Comparison of ENCODE assay signal across 1 cellular context in the genomic region with DNA sequence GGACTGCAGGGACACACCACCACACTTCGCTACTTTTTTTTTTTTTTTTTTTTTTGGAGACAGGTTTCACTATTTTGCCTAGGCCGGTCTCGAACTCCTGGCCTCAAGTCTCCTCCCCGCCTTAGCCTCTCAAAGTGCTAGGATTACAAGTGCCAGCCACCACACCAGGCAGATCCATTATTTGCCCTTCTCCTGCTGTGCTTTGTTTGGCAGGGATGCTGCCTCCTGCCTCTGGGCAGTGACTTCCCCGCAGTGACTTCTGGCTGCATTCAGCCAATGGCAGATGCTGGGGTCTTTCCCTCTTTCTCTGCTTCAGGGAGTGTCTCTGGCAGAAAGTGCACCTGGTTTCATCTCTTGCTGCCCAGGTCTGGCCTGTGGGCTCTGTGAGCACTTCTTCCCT.
TF ChIP-seq lines count a peak whose summit lies in the region.

No MANE protein-coding gene starts in this region.

TF ChIP-seq in GM23338, 12 proteins besides CTCF, POLR2A, EP300 and RAD21:
- TF ChIP-seq JUNB (IDR thresholded peaks at IDR 0.05; ENCODE audit: unreplicated experiment) (no peak), STAT1 (IDR thresholded peaks at IDR 0.05; ENCODE audit: unreplicated experiment) (no peak), ZNF114 (CRISPR knock-in tag; IDR thresholded peaks at IDR 0.05) (no peak), ZNF331 (CRISPR knock-in tag; IDR thresholded peaks at IDR 0.05; ENCODE audit: low read depth) (no peak), EZH2phosphoT487 (IDR thresholded peaks at IDR 0.05; ENCODE audit: unreplicated experiment) (no peak), EZH2 (IDR thresholded peaks at IDR 0.05; ENCODE audit: low read depth, unreplicated experiment) (no peak), CREB1 (CRISPR knock-in tag; IDR thresholded peaks at IDR 0.05; ENCODE audit: low read depth) (no peak), POLR2AphosphoS5 (IDR thresholded peaks at IDR 0.05; ENCODE audit: low read depth) (no peak), NANOG (IDR thresholded peaks at IDR 0.05; ENCODE audit: borderline replicate concordance) (no peak)
- TF ChIP-seq, protein P1, sequence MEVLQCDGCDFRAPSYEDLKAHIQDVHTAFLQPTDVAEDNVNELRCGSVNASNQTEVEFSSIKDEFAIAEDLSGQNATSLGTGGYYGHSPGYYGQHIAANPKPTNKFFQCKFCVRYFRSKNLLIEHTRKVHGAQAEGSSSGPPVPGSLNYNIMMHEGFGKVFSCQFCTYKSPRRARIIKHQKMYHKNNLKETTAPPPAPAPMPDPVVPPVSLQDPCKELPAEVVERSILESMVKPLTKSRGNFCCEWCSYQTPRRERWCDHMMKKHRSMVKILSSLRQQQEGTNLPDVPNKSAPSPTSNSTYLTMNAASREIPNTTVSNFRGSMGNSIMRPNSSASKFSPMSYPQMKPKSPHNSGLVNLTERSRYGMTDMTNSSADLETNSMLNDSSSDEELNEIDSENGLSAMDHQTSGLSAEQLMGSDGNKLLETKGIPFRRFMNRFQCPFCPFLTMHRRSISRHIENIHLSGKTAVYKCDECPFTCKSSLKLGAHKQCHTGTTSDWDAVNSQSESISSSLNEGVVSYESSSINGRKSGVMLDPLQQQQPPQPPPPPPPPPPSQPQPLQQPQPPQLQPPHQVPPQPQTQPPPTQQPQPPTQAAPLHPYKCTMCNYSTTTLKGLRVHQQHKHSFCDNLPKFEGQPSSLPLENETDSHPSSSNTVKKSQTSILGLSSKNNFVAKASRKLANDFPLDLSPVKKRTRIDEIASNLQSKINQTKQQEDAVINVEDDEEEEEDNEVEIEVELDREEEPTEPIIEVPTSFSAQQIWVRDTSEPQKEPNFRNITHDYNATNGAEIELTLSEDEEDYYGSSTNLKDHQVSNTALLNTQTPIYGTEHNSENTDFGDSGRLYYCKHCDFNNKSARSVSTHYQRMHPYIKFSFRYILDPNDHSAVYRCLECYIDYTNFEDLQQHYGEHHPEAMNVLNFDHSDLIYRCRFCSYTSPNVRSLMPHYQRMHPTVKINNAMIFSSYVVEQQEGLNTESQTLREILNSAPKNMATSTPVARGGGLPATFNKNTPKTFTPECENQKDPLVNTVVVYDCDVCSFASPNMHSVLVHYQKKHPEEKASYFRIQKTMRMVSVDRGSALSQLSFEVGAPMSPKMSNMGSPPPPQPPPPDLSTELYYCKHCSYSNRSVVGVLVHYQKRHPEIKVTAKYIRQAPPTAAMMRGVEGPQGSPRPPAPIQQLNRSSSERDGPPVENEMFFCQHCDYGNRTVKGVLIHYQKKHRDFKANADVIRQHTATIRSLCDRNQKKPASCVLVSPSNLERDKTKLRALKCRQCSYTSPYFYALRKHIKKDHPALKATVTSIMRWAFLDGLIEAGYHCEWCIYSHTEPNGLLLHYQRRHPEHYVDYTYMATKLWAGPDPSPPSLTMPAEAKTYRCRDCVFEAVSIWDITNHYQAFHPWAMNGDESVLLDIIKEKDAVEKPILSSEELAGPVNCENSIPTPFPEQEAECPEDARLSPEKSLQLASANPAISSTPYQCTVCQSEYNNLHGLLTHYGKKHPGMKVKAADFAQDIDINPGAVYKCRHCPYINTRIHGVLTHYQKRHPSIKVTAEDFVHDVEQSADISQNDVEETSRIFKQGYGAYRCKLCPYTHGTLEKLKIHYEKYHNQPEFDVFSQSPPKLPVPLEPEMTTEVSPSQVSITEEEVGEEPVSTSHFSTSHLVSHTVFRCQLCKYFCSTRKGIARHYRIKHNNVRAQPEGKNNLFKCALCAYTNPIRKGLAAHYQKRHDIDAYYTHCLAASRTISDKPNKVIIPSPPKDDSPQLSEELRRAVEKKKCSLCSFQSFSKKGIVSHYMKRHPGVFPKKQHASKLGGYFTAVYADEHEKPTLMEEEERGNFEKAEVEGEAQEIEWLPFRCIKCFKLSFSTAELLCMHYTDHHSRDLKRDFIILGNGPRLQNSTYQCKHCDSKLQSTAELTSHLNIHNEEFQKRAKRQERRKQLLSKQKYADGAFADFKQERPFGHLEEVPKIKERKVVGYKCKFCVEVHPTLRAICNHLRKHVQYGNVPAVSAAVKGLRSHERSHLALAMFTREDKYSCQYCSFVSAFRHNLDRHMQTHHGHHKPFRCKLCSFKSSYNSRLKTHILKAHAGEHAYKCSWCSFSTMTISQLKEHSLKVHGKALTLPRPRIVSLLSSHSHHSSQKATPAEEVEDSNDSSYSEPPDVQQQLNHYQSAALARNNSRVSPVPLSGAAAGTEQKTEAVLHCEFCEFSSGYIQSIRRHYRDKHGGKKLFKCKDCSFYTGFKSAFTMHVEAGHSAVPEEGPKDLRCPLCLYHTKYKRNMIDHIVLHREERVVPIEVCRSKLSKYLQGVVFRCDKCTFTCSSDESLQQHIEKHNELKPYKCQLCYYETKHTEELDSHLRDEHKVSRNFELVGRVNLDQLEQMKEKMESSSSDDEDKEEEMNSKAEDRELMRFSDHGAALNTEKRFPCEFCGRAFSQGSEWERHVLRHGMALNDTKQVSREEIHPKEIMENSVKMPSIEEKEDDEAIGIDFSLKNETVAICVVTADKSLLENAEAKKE (CRISPR knock-in tag; IDR thresholded peaks at IDR 0.05): no peak
- TF ChIP-seq, protein P2, sequence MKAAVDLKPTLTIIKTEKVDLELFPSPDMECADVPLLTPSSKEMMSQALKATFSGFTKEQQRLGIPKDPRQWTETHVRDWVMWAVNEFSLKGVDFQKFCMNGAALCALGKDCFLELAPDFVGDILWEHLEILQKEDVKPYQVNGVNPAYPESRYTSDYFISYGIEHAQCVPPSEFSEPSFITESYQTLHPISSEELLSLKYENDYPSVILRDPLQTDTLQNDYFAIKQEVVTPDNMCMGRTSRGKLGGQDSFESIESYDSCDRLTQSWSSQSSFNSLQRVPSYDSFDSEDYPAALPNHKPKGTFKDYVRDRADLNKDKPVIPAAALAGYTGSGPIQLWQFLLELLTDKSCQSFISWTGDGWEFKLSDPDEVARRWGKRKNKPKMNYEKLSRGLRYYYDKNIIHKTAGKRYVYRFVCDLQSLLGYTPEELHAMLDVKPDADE (IDR thresholded peaks at IDR 0.05): no peak
- TF ChIP-seq, protein P3, sequence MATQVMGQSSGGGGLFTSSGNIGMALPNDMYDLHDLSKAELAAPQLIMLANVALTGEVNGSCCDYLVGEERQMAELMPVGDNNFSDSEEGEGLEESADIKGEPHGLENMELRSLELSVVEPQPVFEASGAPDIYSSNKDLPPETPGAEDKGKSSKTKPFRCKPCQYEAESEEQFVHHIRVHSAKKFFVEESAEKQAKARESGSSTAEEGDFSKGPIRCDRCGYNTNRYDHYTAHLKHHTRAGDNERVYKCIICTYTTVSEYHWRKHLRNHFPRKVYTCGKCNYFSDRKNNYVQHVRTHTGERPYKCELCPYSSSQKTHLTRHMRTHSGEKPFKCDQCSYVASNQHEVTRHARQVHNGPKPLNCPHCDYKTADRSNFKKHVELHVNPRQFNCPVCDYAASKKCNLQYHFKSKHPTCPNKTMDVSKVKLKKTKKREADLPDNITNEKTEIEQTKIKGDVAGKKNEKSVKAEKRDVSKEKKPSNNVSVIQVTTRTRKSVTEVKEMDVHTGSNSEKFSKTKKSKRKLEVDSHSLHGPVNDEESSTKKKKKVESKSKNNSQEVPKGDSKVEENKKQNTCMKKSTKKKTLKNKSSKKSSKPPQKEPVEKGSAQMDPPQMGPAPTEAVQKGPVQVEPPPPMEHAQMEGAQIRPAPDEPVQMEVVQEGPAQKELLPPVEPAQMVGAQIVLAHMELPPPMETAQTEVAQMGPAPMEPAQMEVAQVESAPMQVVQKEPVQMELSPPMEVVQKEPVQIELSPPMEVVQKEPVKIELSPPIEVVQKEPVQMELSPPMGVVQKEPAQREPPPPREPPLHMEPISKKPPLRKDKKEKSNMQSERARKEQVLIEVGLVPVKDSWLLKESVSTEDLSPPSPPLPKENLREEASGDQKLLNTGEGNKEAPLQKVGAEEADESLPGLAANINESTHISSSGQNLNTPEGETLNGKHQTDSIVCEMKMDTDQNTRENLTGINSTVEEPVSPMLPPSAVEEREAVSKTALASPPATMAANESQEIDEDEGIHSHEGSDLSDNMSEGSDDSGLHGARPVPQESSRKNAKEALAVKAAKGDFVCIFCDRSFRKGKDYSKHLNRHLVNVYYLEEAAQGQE (IDR thresholded peaks at IDR 0.05; ENCODE audit: unreplicated experiment): no peak
